In genomic region chr2:15823459-15824396, GRCh38 we compare ENCODE assay signal across 33 cellular contexts.
"Had no signal": no experiment of that assay in that cellular context is flagged by ENCODE, and none has a peak within 500 bp of the region (broad histone marks: within the 10 kb centered on the region; RNA-seq: fewer than 3 reads in every experiment).

No MANE protein-coding gene starts in this region.

- ATAC-seq: activated CD8-positive, alpha-beta T cell treated with anti-CD3 and anti-CD28 coated beads for 36 hours; activated naive CD4-positive, alpha-beta T cell treated with anti-CD3 and anti-CD28 coated beads, Interleukin-2, amount 50 U/mL, for 72 hours; activated T-cell treated with anti-CD3 and anti-CD28 coated beads, Interleukin-2, amount 50 U/mL, for 72 hours; activated T-helper 17 cell treated with anti-CD3 and anti-CD28 coated beads, Interleukin-2, amount 50 U/mL, for 72 hours; body of pancreas had no signal

- FAIRE-seq: astrocyte, TTC549 had no signal

- DNase-seq: activated B cell treated with CpG ODN at 0.5 μM for 24 hours; activated CD4-positive, alpha-beta memory T cell treated with anti-CD3 and anti-CD28 coated beads for 36 hours; activated CD4-positive, alpha-beta T cell treated with anti-CD3 and anti-CD28 coated beads for 4 hours; activated CD4-positive, alpha-beta T cell treated with anti-CD3 and anti-CD28 coated beads, Interleukin-2, amount 10 ng/mL, durations not matched to agents 24 days and 14 days; activated CD4-positive, alpha-beta T cell treated with anti-CD3 and anti-CD28 coated beads, Interleukin-2, amount 50 U/mL, for 1 hour; activated CD4-positive, alpha-beta T cell treated with anti-CD3 and anti-CD28 coated beads, Interleukin-2, amount 50 U/mL, for 4 hours; activated CD4-positive, CD25-positive, alpha-beta regulatory T cell treated with anti-CD3 and anti-CD28 coated beads, Interleukin-2, amount 50 U/mL, for 72 hours; activated CD8-positive, alpha-beta memory T cell treated with anti-CD3 and anti-CD28 coated beads, Interleukin-2, amount 50 U/mL, for 4 hours; activated CD8-positive, alpha-beta T cell treated with anti-CD3 and anti-CD28 coated beads for 36 hours; activated effector memory CD4-positive, alpha-beta T cell treated with anti-CD3 and anti-CD28 coated beads, Interleukin-2, amount 50 U/mL, for 16 hours; activated gamma-delta T cell treated with Interleukin-2 at 50 U/mL for 16 hours; activated naive CD4-positive, alpha-beta T cell; activated naive CD4-positive, alpha-beta T cell treated with anti-CD3 and anti-CD28 coated beads for 36 hours; activated naive CD4-positive, alpha-beta T cell treated with anti-CD3 and anti-CD28 coated beads, Interleukin-2, amount 50 U/mL, for 16 hours; activated naive CD8-positive, alpha-beta T cell treated with anti-CD3 and anti-CD28 coated beads for 36 hours; activated T-cell treated with anti-CD3 and anti-CD28 coated beads for 4 hours; activated T-cell treated with anti-CD3 and anti-CD28 coated beads, Interleukin-2, amount 50 U/mL, for 1 hour; activated T-cell treated with anti-CD3 and anti-CD28 coated beads, Interleukin-2, amount 50 U/mL, for 4 hours; activated T-cell treated with anti-CD3 and anti-CD28 coated beads, Interleukin-2, amount 50 U/mL, for 72 hours; adrenal gland; amniotic stem cell; aorta; body of pancreas; brain microvascular endothelial cell; central memory CD4-positive, alpha-beta T cell; T-helper 2 cell; T-helper 9 cell had no signal

- H3K27ac ChIP-seq: adrenal gland, body of pancreas, brain microvascular endothelial cell, breast epithelium, VCaP had no signal

- H3K9me3 ChIP-seq: adrenal gland, body of pancreas, breast epithelium had no signal

- H3K36me3 ChIP-seq: adrenal gland, brain microvascular endothelial cell, breast epithelium had no signal

- H3K4me3 ChIP-seq: adrenal gland, body of pancreas, breast epithelium had no signal

- H3K27me3 ChIP-seq: adrenal gland, body of pancreas, brain microvascular endothelial cell, breast epithelium had no signal

- H3K4me1 ChIP-seq: adrenal gland, body of pancreas, breast epithelium had no signal
